Comparison of ENCODE assay signal across 23 cellular contexts in the genomic region with DNA sequence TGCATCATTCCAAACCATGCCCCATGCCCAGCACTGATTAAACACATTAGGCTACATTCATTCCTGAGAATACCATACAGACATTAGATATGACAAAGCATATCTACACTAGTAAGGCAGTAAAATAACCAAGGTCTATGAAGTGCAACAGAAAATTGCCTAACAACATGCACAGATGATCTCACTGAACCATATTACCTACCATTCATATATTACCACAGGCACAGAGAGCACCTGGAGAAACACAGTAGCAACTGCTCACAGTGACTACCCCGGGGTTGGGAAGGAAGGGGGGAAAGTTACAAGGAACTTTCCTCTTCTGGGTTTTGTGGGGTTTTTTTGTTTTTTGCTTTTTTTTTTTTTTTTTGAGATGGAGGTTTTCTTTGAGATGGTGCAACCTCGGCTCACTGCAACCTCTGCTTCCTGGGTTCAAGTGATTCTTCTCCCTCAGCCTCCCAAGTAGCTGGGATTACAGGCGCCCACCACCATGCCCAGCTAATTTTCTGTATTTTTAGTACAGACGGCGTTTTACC.
"Had no signal": no experiment of that assay in that cellular context is flagged by ENCODE, and none has a peak within 500 bp of the region (broad histone marks: within the 10 kb centered on the region; RNA-seq: fewer than 3 reads in every experiment).

No MANE protein-coding gene starts in this region.

- H3K27ac ChIP-seq: epithelial cell of prostate, hepatocyte, ovary, psoas muscle, transverse colon, vagina had no signal

- ATAC-seq: activated CD8-positive, alpha-beta T cell treated with anti-CD3 and anti-CD28 coated beads, Interleukin-2, amount 10 ng/mL, durations not matched to agents 7 days and 5 days; activated naive CD8-positive, alpha-beta T cell treated with anti-CD3 and anti-CD28 coated beads, Interleukin-2, amount 50 U/mL, for 24 hours; naive thymus-derived CD8-positive, alpha-beta T cell; psoas muscle; right cardiac atrium had no signal

- H3K27me3 ChIP-seq: hepatocyte, ovary, transverse colon, vagina had no signal

- H3K4me1 ChIP-seq: psoas muscle, transverse colon, vagina had no signal

- H3K36me3 ChIP-seq: ovary, transverse colon, vagina had no signal

- DNase-seq: activated CD4-positive, alpha-beta T cell treated with anti-CD3 and anti-CD28 coated beads for 48 hours; activated CD4-positive, CD25-positive, alpha-beta regulatory T cell; activated CD8-positive, alpha-beta T cell treated with anti-CD3 and anti-CD28 coated beads, Interleukin-2, amount 10 ng/mL, durations not matched to agents 7 days and 5 days; activated effector memory CD4-positive, alpha-beta T cell treated with Interleukin-2 at 50 U/mL for 16 hours; activated naive CD4-positive, alpha-beta T cell treated with anti-CD3 and anti-CD28 coated beads, Interleukin-2, amount 10 ng/mL, durations not matched to agents 7 days and 5 days; activated naive CD8-positive, alpha-beta T cell treated with anti-CD3 and anti-CD28 coated beads, Interleukin-2, amount 50 U/mL, for 24 hours; activated T-cell treated with anti-CD3 and anti-CD28 coated beads, Interleukin-2, amount 50 U/mL, for 24 hours; anterior cingulate cortex; caudate nucleus; endodermal cell; foreskin fibroblast; mesenchymal stem cell; naive thymus-derived CD8-positive, alpha-beta T cell; ovary; psoas muscle; right cardiac atrium; stimulated activated CD4-positive, alpha-beta T cell treated with anti-CD3 and anti-CD28 coated beads, Interleukin-2, amount 100 ng/mL, for 24 hours; transverse colon had no signal

- H3K9me3 Mint-ChIP-seq: activated naive CD8-positive, alpha-beta T cell treated with anti-CD3 and anti-CD28 coated beads, Interleukin-2, amount 50 U/mL, for 24 hours; activated T-cell treated with anti-CD3 and anti-CD28 coated beads, Interleukin-2, amount 50 U/mL, for 24 hours; brain; endodermal cell; stimulated activated naive CD8-positive, alpha-beta T cell treated with anti-CD3 and anti-CD28 coated beads, Interleukin-15, Interleukin-2, amounts not matched to agents 100 ng/mL and 50 ng/mL, for 24 hours had no signal

- H3K9me3 ChIP-seq: ovary, psoas muscle, transverse colon, vagina had no signal

- H3K27ac Mint-ChIP-seq: activated CD8-positive, alpha-beta T cell treated with anti-CD3 and anti-CD28 coated beads, Interleukin-2, amount 10 ng/mL, durations not matched to agents 7 days and 5 days; activated naive CD4-positive, alpha-beta T cell treated with anti-CD3 and anti-CD28 coated beads, Interleukin-2, amount 10 ng/mL, durations not matched to agents 7 days and 5 days; activated naive CD8-positive, alpha-beta T cell treated with anti-CD3 and anti-CD28 coated beads, Interleukin-2, amount 50 U/mL, for 24 hours; activated T-cell treated with anti-CD3 and anti-CD28 coated beads, Interleukin-2, amount 50 U/mL, for 24 hours; endodermal cell; naive thymus-derived CD8-positive, alpha-beta T cell; stimulated activated naive CD8-positive, alpha-beta T cell treated with anti-CD3 and anti-CD28 coated beads, Interleukin-15, Interleukin-2, amounts not matched to agents 100 ng/mL and 50 ng/mL, for 24 hours had no signal

- H3K36me3 Mint-ChIP-seq: activated naive CD4-positive, alpha-beta T cell treated with anti-CD3 and anti-CD28 coated beads, Interleukin-2, amount 10 ng/mL, durations not matched to agents 7 days and 5 days; brain; naive thymus-derived CD8-positive, alpha-beta T cell had no signal

- H3K27me3 Mint-ChIP-seq: activated naive CD4-positive, alpha-beta T cell treated with anti-CD3 and anti-CD28 coated beads, Interleukin-2, amount 10 ng/mL, durations not matched to agents 7 days and 5 days; activated T-cell treated with anti-CD3 and anti-CD28 coated beads, Interleukin-2, amount 50 U/mL, for 24 hours; stimulated activated naive CD8-positive, alpha-beta T cell treated with anti-CD3 and anti-CD28 coated beads, Interleukin-15, Interleukin-2, amounts not matched to agents 100 ng/mL and 50 ng/mL, for 24 hours had no signal

- H3K4me1 Mint-ChIP-seq: activated naive CD4-positive, alpha-beta T cell treated with anti-CD3 and anti-CD28 coated beads, Interleukin-2, amount 10 ng/mL, durations not matched to agents 7 days and 5 days; activated naive CD8-positive, alpha-beta T cell treated with anti-CD3 and anti-CD28 coated beads, Interleukin-2, amount 50 U/mL, for 24 hours; endodermal cell had no signal

- H3K4me3 ChIP-seq: hepatocyte, ovary, psoas muscle, transverse colon, vagina had no signal

- H3K4me3 Mint-ChIP-seq: activated CD8-positive, alpha-beta T cell treated with anti-CD3 and anti-CD28 coated beads, Interleukin-2, amount 10 ng/mL, durations not matched to agents 7 days and 5 days; activated naive CD4-positive, alpha-beta T cell treated with anti-CD3 and anti-CD28 coated beads, Interleukin-2, amount 10 ng/mL, durations not matched to agents 7 days and 5 days; activated naive CD8-positive, alpha-beta T cell treated with anti-CD3 and anti-CD28 coated beads, Interleukin-2, amount 50 U/mL, for 24 hours; activated T-cell treated with anti-CD3 and anti-CD28 coated beads, Interleukin-2, amount 50 U/mL, for 24 hours; brain; endodermal cell; naive thymus-derived CD8-positive, alpha-beta T cell; stimulated activated naive CD8-positive, alpha-beta T cell treated with anti-CD3 and anti-CD28 coated beads, Interleukin-15, Interleukin-2, amounts not matched to agents 100 ng/mL and 50 ng/mL, for 24 hours had no signal

- H3K4me2 ChIP-seq: hepatocyte had no signal
